ENCODE assay signal across 23 cellular contexts in the genomic region with DNA sequence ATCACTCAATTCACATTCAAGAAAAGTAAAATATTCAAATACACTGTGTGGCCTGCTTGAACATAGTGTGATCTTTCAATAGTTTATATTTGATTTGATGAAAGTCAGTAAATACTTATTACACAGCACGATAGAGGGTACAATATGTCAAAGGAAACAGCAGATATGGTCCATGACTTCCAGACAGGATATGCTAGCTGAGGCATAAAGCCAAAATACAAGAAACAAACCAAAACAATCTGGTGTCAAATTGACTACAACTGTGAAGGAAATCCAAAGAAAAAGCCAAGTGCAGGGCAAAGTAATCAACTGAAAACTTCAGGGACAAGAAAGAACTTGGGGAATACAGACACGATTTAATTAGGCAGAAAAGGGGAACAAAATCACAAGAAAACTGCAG. TPM values are rescaled to one million over a fixed set of nuclear protein-coding genes. Genes with fewer than 3 reads are reported as not detected.
"Had no signal": no experiment of that assay in that cellular context is flagged by ENCODE, and none has a peak within 500 bp of the region (broad histone marks: within the 10 kb centered on the region; RNA-seq: fewer than 3 reads in every experiment).

No MANE protein-coding gene starts in this region.

- DNase-seq: activated CD4-positive, alpha-beta T cell treated with anti-CD3 and anti-CD28 coated beads for 4 hours; activated naive CD4-positive, alpha-beta T cell treated with Interleukin-2 at 50 U/mL for 16 hours; amniotic stem cell; body of pancreas; central memory CD4-positive, alpha-beta T cell; cortex of kidney; effector memory CD4-positive, alpha-beta T cell; lower lobe of right lung; occipital lobe; right lobe of liver; SHP77 treated with DMSO at 0.1 percent for 48 hours; spleen; stimulated activated CD4-positive, alpha-beta T cell treated with anti-CD3 and anti-CD28 coated beads, Interleukin-2, amount 100 ng/mL, for 24 hours; stimulated activated naive CD4-positive, alpha-beta T cell; substantia nigra; SW 1271; transverse colon had no signal

- H3K27ac Mint-ChIP-seq: natural killer cell treated with Interleukin-12 subunit alpha and Interleukin-12 subunit beta and Interleukin-15 and Interleukin-18, amount 100 ng/mL, for 72 hours had no signal

- H3K36me3 ChIP-seq: prostate gland had no signal

- H3K4me1 ChIP-seq: body of pancreas, prostate gland, right lobe of liver had no signal

- H3K4me3 Mint-ChIP-seq: natural killer cell treated with Interleukin-12 subunit alpha and Interleukin-12 subunit beta and Interleukin-15 and Interleukin-18, amount 100 ng/mL, for 72 hours had no signal

- H3K27ac ChIP-seq: body of pancreas, lower lobe of right lung, prostate gland, right lobe of liver, spleen, transverse colon, VCaP had no signal

- H3K27me3 ChIP-seq: body of pancreas, right lobe of liver, spleen, transverse colon had no signal

- H3K9me3 ChIP-seq: body of pancreas, lower lobe of right lung, prostate gland, right lobe of liver, spleen, transverse colon had no signal

- H3K4me3 ChIP-seq: body of pancreas, lower lobe of right lung, prostate gland, right lobe of liver, spleen, transverse colon had no signal

- H3K9me3 Mint-ChIP-seq: natural killer cell treated with Interleukin-12 subunit alpha and Interleukin-12 subunit beta and Interleukin-15 and Interleukin-18, amount 100 ng/mL, for 72 hours had no signal

- H3K27me3 Mint-ChIP-seq: natural killer cell treated with Interleukin-12 subunit alpha and Interleukin-12 subunit beta and Interleukin-15 and Interleukin-18, amount 100 ng/mL, for 72 hours had no signal

- ATAC-seq: body of pancreas; lower lobe of right lung; natural killer cell treated with Interleukin-12 subunit alpha and Interleukin-12 subunit beta and Interleukin-15 and Interleukin-18, amount 100 ng/mL, for 72 hours had no signal

RNA-seq across cellular contexts. Expression of a gene that starts 41.1 kb away (rescaled TPM):
- total RNA-seq: body of pancreas; epithelial cell of proximal tubule; glomerular endothelial cell; lower lobe of right lung; mononuclear cell; natural killer cell treated with Interleukin-12 subunit alpha and Interleukin-12 subunit beta and Interleukin-15 and Interleukin-18, amount 100 ng/mL, for 72 hours; occipital lobe; right lobe of liver; spleen had no signal
